8 cellular contexts compared by ENCODE assay signal in the genomic region with DNA sequence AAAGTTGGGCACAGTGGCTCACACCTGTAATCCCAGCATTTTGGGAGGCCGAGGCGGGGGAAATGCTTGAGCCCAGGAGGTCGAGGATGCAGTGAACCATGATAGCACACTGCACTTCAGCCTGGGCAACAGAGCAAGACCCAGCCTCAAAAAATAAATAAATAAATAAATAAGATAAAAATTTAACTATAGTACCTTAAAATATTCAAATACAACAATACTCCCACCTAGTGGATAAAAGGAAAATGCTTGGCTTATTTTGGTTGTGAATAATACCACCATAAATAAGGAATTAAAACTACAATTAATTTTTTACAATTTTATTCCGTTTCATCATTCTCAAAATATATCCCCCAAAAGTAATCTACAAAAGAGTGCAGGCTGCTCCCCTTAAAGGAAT. TPM values are rescaled to one million over a fixed set of nuclear protein-coding genes. Genes with fewer than 3 reads are reported as not detected.
DNase-seq lines count a peak whose midpoint lies in the region; ATAC-seq and TF ChIP-seq lines count a peak whose summit lies in the region.

No MANE protein-coding gene starts in this region.

- peaks cover 12% of the 10 kb centered on the region for H3K4me1 Mint-ChIP-seq in activated CD4-positive, alpha-beta T cell treated with anti-CD3 and anti-CD28 coated beads for 36 hours

- intact Hi-C loops in activated CD4-positive, alpha-beta T cell treated with anti-CD3 and anti-CD28 coated beads for 36 hours (cut with DNase I, micrococcal nuclease), result no loop called here

- DNase-seq in AG09309 (ENCODE audit: low read depth) (no peak), left lobe of liver (ENCODE audit: low spot score) (no peak), NCI-H146 treated with DMSO at 0.1 percent for 48 hours (lab: John Stamatoyannopoulos, UW; ENCODE audit: unreplicated experiment) (no peak)
- no peak for DNase-seq in activated CD4-positive, CD25-positive, alpha-beta regulatory T cell treated with anti-CD3 and anti-CD28 coated beads, Interleukin-2, amount 50 U/mL, for 72 hours
- DNase-seq in activated CD4-positive, alpha-beta T cell treated with anti-CD3 and anti-CD28 coated beads for 36 hours, result no peak

- CTCF ChIA-PET in activated CD4-positive, alpha-beta T cell treated with anti-CD3 and anti-CD28 coated beads for 36 hours (lab: Charles Lee), result interaction anchor here (0.6 kb wide), 1 partner anchor 816 kb away, joined by 3 read pairs; no protein-coding TSS in a partner anchor

- POLR2A ChIA-PET in activated CD4-positive, alpha-beta T cell treated with anti-CD3 and anti-CD28 coated beads for 36 hours (lab: Charles Lee), result no interaction called here

- H3K4me3 ChIP-seq in AG09309 (ENCODE audit: control insufficient read depth, low read depth, low read length) (no peak overlapping the region), WI38 (ENCODE audit: low read depth, low read length) (no peak overlapping the region)

- H3K4me3 Mint-ChIP-seq in activated CD4-positive, alpha-beta T cell treated with anti-CD3 and anti-CD28 coated beads for 36 hours, result no peak overlapping the region

- H3K36me3 Mint-ChIP-seq in activated CD4-positive, alpha-beta T cell treated with anti-CD3 and anti-CD28 coated beads for 36 hours (ENCODE audit: low read depth), result peaks cover 56% of the 10 kb centered on the region

- H3K27ac Mint-ChIP-seq in activated CD4-positive, alpha-beta T cell treated with anti-CD3 and anti-CD28 coated beads for 36 hours, result no peak overlapping the region

- no peaks in the 10 kb centered on the region for H3K9me3 Mint-ChIP-seq in activated CD4-positive, alpha-beta T cell treated with anti-CD3 and anti-CD28 coated beads for 36 hours (ENCODE audit: low read depth)

- H3K27me3 Mint-ChIP-seq in activated CD4-positive, alpha-beta T cell treated with anti-CD3 and anti-CD28 coated beads for 36 hours, result no peaks in the 10 kb centered on the region

- TF ChIP-seq CTCF in AG09309 (IDR thresholded peaks at IDR 0.05; ENCODE audit: control insufficient read depth, insufficient read depth, low read depth, low read length, missing control alignments) (peak; percentile 20), GM12872 (IDR thresholded peaks at IDR 0.05; ENCODE audit: insufficient read depth, low read depth, low read length) (peak; percentile 22; the same call in 1 of the 3 replicates), WI38 (IDR thresholded peaks at IDR 0.05; ENCODE audit: low read depth, low read length) (peak; percentile 19; the same call in 1 of the 2 replicates)

- ATAC-seq in left lobe of liver (peak; percentile 50), HG03439 (IDR thresholded peaks at IDR 0.05; ENCODE audit: unreplicated experiment) (no peak)
- ATAC-seq in activated CD4-positive, alpha-beta T cell treated with anti-CD3 and anti-CD28 coated beads for 36 hours, result no peak

RNA-seq across cellular contexts. Expression of a gene that starts 8.1 kb away (rescaled TPM):
- total RNA-seq in left lobe of liver, result 18.2 TPM
- total RNA-seq in activated CD4-positive, alpha-beta T cell treated with anti-CD3 and anti-CD28 coated beads for 36 hours, result 100 to 1,000 TPM; 109 to 123 TPM
